Comparison of ENCODE assay signal across 8 cellular contexts in genomic region chr2:10122500-10123280, GRCh38. TPM values are rescaled to one million over a fixed set of nuclear protein-coding genes. Genes with fewer than 3 reads are reported as not detected.
DNase-seq lines count a peak whose midpoint lies in the region; ATAC-seq and TF ChIP-seq lines count a peak whose summit lies in the region.

Gene RRM2 (plus strand): TSS chr2:10122739. CDS start chr2:10122799, 60 bp downstream.

- no peaks in the 10 kb centered on the region for H3K36me3 ChIP-seq in liver (ENCODE audit: control insufficient read depth in 4 of 4, insufficient read depth in 3 of 4, low read depth in 1 of 4, low read length in 3 of 4)

- peak within 1 kb of the TSS; percentile 98 for H3K4me3 Mint-ChIP-seq in activated CD4-positive, alpha-beta T cell treated with anti-CD3 and anti-CD28 coated beads, Interleukin-2, amount 10 ng/mL, durations not matched to agents 7 days and 5 days

- H3K27ac Mint-ChIP-seq in activated CD4-positive, alpha-beta T cell treated with anti-CD3 and anti-CD28 coated beads, Interleukin-2, amount 10 ng/mL, durations not matched to agents 7 days and 5 days = peak within 1 kb of the TSS; percentile 99

- H3K4me1 Mint-ChIP-seq in activated CD4-positive, alpha-beta T cell treated with anti-CD3 and anti-CD28 coated beads, Interleukin-2, amount 10 ng/mL, durations not matched to agents 7 days and 5 days = peaks cover 69% of the 10 kb centered on the region

- H3K36me3 Mint-ChIP-seq in activated CD4-positive, alpha-beta T cell treated with anti-CD3 and anti-CD28 coated beads, Interleukin-2, amount 10 ng/mL, durations not matched to agents 7 days and 5 days (ENCODE audit: low read depth) = peaks cover 55% of the 10 kb centered on the region

- peak within 1 kb of the TSS in 2 of 3 donors; percentile 31 to 65 for H3K4me3 ChIP-seq in liver (ENCODE audit: low read depth in 1 of 3, low read length in 3 of 3)

- ATAC-seq in GM19395 (IDR thresholded peaks at IDR 0.05; ENCODE audit: unreplicated experiment) (peak; percentile 71), HG03558 (IDR thresholded peaks at IDR 0.05; ENCODE audit: extremely low read depth, unreplicated experiment) (peak; percentile 45)

- TF ChIP-seq CTCF in liver (IDR thresholded peaks at IDR 0.05; ENCODE audit: low read depth, low read length, missing input control) = no peak

- no peaks in the 10 kb centered on the region for H3K27me3 Mint-ChIP-seq in activated CD4-positive, alpha-beta T cell treated with anti-CD3 and anti-CD28 coated beads, Interleukin-2, amount 10 ng/mL, durations not matched to agents 7 days and 5 days

- H3K4me1 ChIP-seq in liver (ENCODE audit: control insufficient read depth in 4 of 4, insufficient read depth in 4 of 4, low read length in 3 of 4) = peaks cover 20 to 45% (median 32%) of the 10 kb centered on the region in 4 donors

- WGBS in liver = 4% methylated on average over 81 of the region's 81 CpGs

- no peak within 1 kb of the TSS for H3K9ac ChIP-seq in liver (ENCODE audit: low read depth in 1 of 2, low read length in 2 of 2)

- DNase-seq in CD1c-positive myeloid dendritic cell (ENCODE audit: extremely low spot score) (peak; percentile 91), NCI-H748 (lab: John Stamatoyannopoulos, UW; ENCODE audit: unreplicated experiment) (peak; percentile 97), dermis blood vessel endothelial cell (peak; percentile 94)
- DNase-seq in activated CD4-positive, alpha-beta T cell treated with anti-CD3 and anti-CD28 coated beads, Interleukin-2, amount 10 ng/mL, durations not matched to agents 7 days and 5 days = peak; percentile 97
- DNase-seq in stimulated activated CD4-positive, alpha-beta T cell treated with anti-CD3 and anti-CD28 coated beads, Interleukin-2, amount 100 ng/mL, for 48 hours = peak; percentile 89 to 92

- no peaks in the 10 kb centered on the region for H3K9me3 ChIP-seq in liver (ENCODE audit: control insufficient read depth in 4 of 4, low read length in 3 of 4)

- H3K27me3 ChIP-seq in liver (ENCODE audit: control insufficient read depth in 4 of 4, insufficient read depth in 4 of 4, low read length in 3 of 4) = no peaks in the 10 kb centered on the region

- POLR2A ChIA-PET in activated CD4-positive, alpha-beta T cell treated with anti-CD3 and anti-CD28 coated beads, Interleukin-2, amount 10 ng/mL, durations not matched to agents 7 days and 5 days (lab: Charles Lee) = no interaction called here

- H3K27ac ChIP-seq in liver (ENCODE audit: low read depth in 1 of 2, low read length in 2 of 2) = no peak within 1 kb of the TSS

- no peaks in the 10 kb centered on the region for H3K9me3 Mint-ChIP-seq in activated CD4-positive, alpha-beta T cell treated with anti-CD3 and anti-CD28 coated beads, Interleukin-2, amount 10 ng/mL, durations not matched to agents 7 days and 5 days

- TF ChIP-seq RAD21 in liver (IDR thresholded peaks at IDR 0.05) = no peak

- CTCF ChIA-PET in activated CD4-positive, alpha-beta T cell treated with anti-CD3 and anti-CD28 coated beads, Interleukin-2, amount 10 ng/mL, durations not matched to agents 7 days and 5 days (lab: Charles Lee) = interaction anchor here (0.7 to 1.2 kb wide), 2 partner anchors 286 to 312 kb away, joined by 3 to 4 read pairs; no protein-coding TSS in a partner anchor

TF ChIP-seq in liver, 16 proteins besides CTCF, POLR2A, EP300 and RAD21:
- peak; percentile 87 for TF ChIP-seq SP1 (IDR thresholded peaks at IDR 0.05)
- TF ChIP-seq GABPA (IDR thresholded peaks at IDR 0.05 in 1 of 2, conservative IDR thresholded peaks at IDR 0.05 in 1 of 2) = no peak
- TF ChIP-seq HNF4G (IDR thresholded peaks at IDR 0.05) = no peak
- no peak for TF ChIP-seq ATF3 (IDR thresholded peaks at IDR 0.05)
TF ChIP-seq in liver: peak in this region for 1.

RNA-seq across cellular contexts. Expression of gene RRM2, which starts in this region (rescaled TPM):
- total RNA-seq in activated CD4-positive, alpha-beta T cell treated with anti-CD3 and anti-CD28 coated beads, Interleukin-2, amount 10 ng/mL, durations not matched to agents 7 days and 5 days = 100 to 1,000 TPM; 496 to 540 TPM
- 19.9 and 90.8 TPM in 2 replicates for total RNA-seq in dermis blood vessel endothelial cell
- total RNA-seq in liver = 100 to 1,000 TPM in 1 of 2 donors, 1 to 10 TPM in 1; 4.4 to 124 TPM
- 10 to 100 TPM in 1 of 2 donors, 1 to 10 TPM in 1; 3.9 to 32.7 TPM for polyA plus RNA-seq in liver
